In genomic region chr17:10844667-10845387, GRCh38 we compare ENCODE assay signal across 8 cellular contexts. TPM values are rescaled to one million over a fixed set of nuclear protein-coding genes. Genes with fewer than 3 reads are reported as not detected.
A peak's percentile ranks its signal among the peaks of the same experiment; 100 is the strongest.
DNase-seq lines count a peak whose midpoint lies in the region; ATAC-seq and TF ChIP-seq lines count a peak whose summit lies in the region.

No MANE protein-coding gene starts in this region.

- no peaks in the 10 kb centered on the region for H3K9me3 ChIP-seq in Panc1 (ENCODE audit: control insufficient read depth, insufficient read depth, low read depth, low read length)

- in situ Hi-C loops in Panc1 (cut with HindIII; ENCODE audit: low pct_unique_long_range_greater_than_20kb, low sequenced_read_pairs), result no loop called here

- peak; percentile 92 for DNase-seq in AG20443 (ENCODE audit: low spot score)
- DNase-seq in Panc1 (ENCODE audit: low read depth, low spot score), result peak; percentile 43
- DNase-seq in fibroblast of pulmonary artery (ENCODE audit: low read depth), result peak; percentile 68
- peak; percentile 49 for DNase-seq in stimulated activated naive B cell treated with anti-CD40 and anti-IgM and Interleukin-4, amounts not matched to agents 10 μg/mL and 1 μg/mL and 100 μg/mL, for 72 hours

- CTCF ChIA-PET in Panc1 (lab: Charles Lee), result interaction anchor here (0.8 to 3.0 kb wide), 3 partner anchors 90 to 198 kb away, joined by 4 to 13 read pairs (median 5); no protein-coding TSS in a partner anchor

- peak; percentile 85 for ATAC-seq in GM18909 (IDR thresholded peaks at IDR 0.05; ENCODE audit: poor library complexity, unreplicated experiment)
- ATAC-seq in HG03432 (IDR thresholded peaks at IDR 0.05; ENCODE audit: unreplicated experiment), result peak; percentile 89
- ATAC-seq in Panc1, result peak; percentile 96
- ATAC-seq in activated T-helper 17 cell treated with anti-CD3 and anti-CD28 coated beads, Interleukin-2, amount 50 U/mL, for 72 hours (replicated peaks), result peak; percentile 93
- peak; percentile 89 to 93 for ATAC-seq in stimulated activated naive B cell treated with anti-CD40 and anti-IgM and Interleukin-4, amounts not matched to agents 10 μg/mL and 1 μg/mL and 100 μg/mL, for 72 hours (replicated peaks)

- POLR2A ChIA-PET in Panc1 (lab: Charles Lee), result no interaction called here

- intact Hi-C loops in Panc1 (cut with micrococcal nuclease; ENCODE audit: unreplicated experiment), result loop anchor here (1.0 to 2.0 kb wide), 2 partner anchors 91 to 108 kb away; no protein-coding TSS in a partner anchor

- H3K4me1 ChIP-seq in Panc1 (ENCODE audit: control insufficient read depth, insufficient read depth, low read length), result no peaks in the 10 kb centered on the region

- H3K4me3 ChIP-seq in Panc1 (ENCODE audit: low read depth in 2 of 2, low read length in 2 of 2) (peak overlapping the region; percentile 38 to 57), fibroblast of pulmonary artery (replicated peaks; ENCODE audit: low read depth, low read length) (peak overlapping the region; percentile 45)

- peak overlapping the region; percentile 17 for H3K27ac Mint-ChIP-seq in activated T-helper 17 cell treated with anti-CD3 and anti-CD28 coated beads, Interleukin-2, amount 50 U/mL, for 72 hours
- peak overlapping the region in 2 of 3 experiments; percentile 6 to 10 for H3K27ac Mint-ChIP-seq in nephron
- peak overlapping the region; percentile 22 for H3K27ac Mint-ChIP-seq in stimulated activated naive B cell treated with anti-CD40 and anti-IgM and Interleukin-4, amounts not matched to agents 10 μg/mL and 1 μg/mL and 100 μg/mL, for 72 hours

- peak overlapping the region; percentile 83 for H3K4me3 Mint-ChIP-seq in activated T-helper 17 cell treated with anti-CD3 and anti-CD28 coated beads, Interleukin-2, amount 50 U/mL, for 72 hours
- H3K4me3 Mint-ChIP-seq in nephron, result peak overlapping the region; percentile 82 to 87 (median 85)
- H3K4me3 Mint-ChIP-seq in stimulated activated naive B cell treated with anti-CD40 and anti-IgM and Interleukin-4, amounts not matched to agents 10 μg/mL and 1 μg/mL and 100 μg/mL, for 72 hours, result peak overlapping the region; percentile 81

- peaks cover 4% of the 10 kb centered on the region for H3K27me3 Mint-ChIP-seq in activated T-helper 17 cell treated with anti-CD3 and anti-CD28 coated beads, Interleukin-2, amount 50 U/mL, for 72 hours
- peaks cover 17% of the 10 kb centered on the region for H3K27me3 Mint-ChIP-seq in nephron (ENCODE audit: low read depth)
- H3K27me3 Mint-ChIP-seq in stimulated activated naive B cell treated with anti-CD40 and anti-IgM and Interleukin-4, amounts not matched to agents 10 μg/mL and 1 μg/mL and 100 μg/mL, for 72 hours, result peaks cover 20 to 24% of the 10 kb centered on the region in 2 donors

- no peak overlapping the region for H3K27ac ChIP-seq in Panc1 (ENCODE audit: low read length)

- H3K36me3 ChIP-seq in Panc1 (ENCODE audit: control insufficient read depth, insufficient read depth, low read length), result no peaks in the 10 kb centered on the region

- H3K36me3 Mint-ChIP-seq in activated T-helper 17 cell treated with anti-CD3 and anti-CD28 coated beads, Interleukin-2, amount 50 U/mL, for 72 hours (ENCODE audit: low read depth), result no peaks in the 10 kb centered on the region
- no peaks in the 10 kb centered on the region for H3K36me3 Mint-ChIP-seq in nephron (ENCODE audit: low read depth)
- H3K36me3 Mint-ChIP-seq in stimulated activated naive B cell treated with anti-CD40 and anti-IgM and Interleukin-4, amounts not matched to agents 10 μg/mL and 1 μg/mL and 100 μg/mL, for 72 hours, result no peaks in the 10 kb centered on the region

- BruUV-seq in Panc1 (replicated peaks; lab: Mats Ljungman, UMichigan), result no TSS peak

- peak; percentile 94 for TF ChIP-seq CTCF in Panc1 (IDR thresholded peaks at IDR 0.05)
- TF ChIP-seq CTCF in fibroblast of pulmonary artery (IDR thresholded peaks at IDR 0.05; ENCODE audit: low read length, missing control alignments), result peak; percentile 89
- peak; percentile 98 to 99 (median 98) for TF ChIP-seq CTCF in nephron (IDR thresholded peaks at IDR 0.05; ENCODE audit: unreplicated experiment in 3 of 3)

- no peaks in the 10 kb centered on the region for H3K27me3 ChIP-seq in Panc1 (ENCODE audit: control insufficient read depth, insufficient read depth, low read length)

- H3K4me1 Mint-ChIP-seq in activated T-helper 17 cell treated with anti-CD3 and anti-CD28 coated beads, Interleukin-2, amount 50 U/mL, for 72 hours, result peaks cover 14% of the 10 kb centered on the region
- peaks cover 15% of the 10 kb centered on the region for H3K4me1 Mint-ChIP-seq in nephron
- peaks cover 6 to 9% of the 10 kb centered on the region in 2 donors for H3K4me1 Mint-ChIP-seq in stimulated activated naive B cell treated with anti-CD40 and anti-IgM and Interleukin-4, amounts not matched to agents 10 μg/mL and 1 μg/mL and 100 μg/mL, for 72 hours

- H3K9me3 Mint-ChIP-seq in activated T-helper 17 cell treated with anti-CD3 and anti-CD28 coated beads, Interleukin-2, amount 50 U/mL, for 72 hours, result no peaks in the 10 kb centered on the region
- H3K9me3 Mint-ChIP-seq in nephron, result peaks cover 8% of the 10 kb centered on the region
- no peaks in the 10 kb centered on the region for H3K9me3 Mint-ChIP-seq in stimulated activated naive B cell treated with anti-CD40 and anti-IgM and Interleukin-4, amounts not matched to agents 10 μg/mL and 1 μg/mL and 100 μg/mL, for 72 hours

RNA-seq across cellular contexts. Expression of gene PIRT, which starts 6.9 kb away (rescaled TPM):
- total RNA-seq in Panc1 (2021; ENCODE audit: unreplicated experiment), result not detected
- polyA plus RNA-seq in Panc1 (2012; ENCODE audit: insufficient read length), result not detected
- not detected for total RNA-seq in activated T-helper 17 cell treated with anti-CD3 and anti-CD28 coated beads, Interleukin-2, amount 50 U/mL, for 72 hours

RNA-seq across cellular contexts. Expression of gene TMEM238L, which starts 40.9 kb away (rescaled TPM):
- not detected for total RNA-seq in Panc1 (2021; ENCODE audit: unreplicated experiment)
- not detected for polyA plus RNA-seq in Panc1 (2012; ENCODE audit: insufficient read length)
- not detected for total RNA-seq in activated T-helper 17 cell treated with anti-CD3 and anti-CD28 coated beads, Interleukin-2, amount 50 U/mL, for 72 hours
